1 cellular context compared by ENCODE assay signal in genomic region chrX:73849054-73849453, GRCh38.
TF ChIP-seq lines count a peak whose summit lies in the region.

No MANE protein-coding gene starts in this region.

TF ChIP-seq in IMR-90, 13 proteins besides CTCF, POLR2A, EP300 and RAD21:
- TF ChIP-seq FOS (IDR thresholded peaks at IDR 0.05; ENCODE audit: low read depth, low read length) (no peak), RCOR1 (IDR thresholded peaks at IDR 0.05; ENCODE audit: insufficient replicate concordance, low read length) (no peak), MAFK (IDR thresholded peaks at IDR 0.05; ENCODE audit: low read depth, low read length) (no peak), USF2 (IDR thresholded peaks at IDR 0.05; ENCODE audit: low read depth, low read length) (no peak), NFE2L2 (IDR thresholded peaks at IDR 0.05; ENCODE audit: low read depth, low read length) (no peak), BHLHE40 (IDR thresholded peaks at IDR 0.05; ENCODE audit: low read depth, low read length) (no peak), MAZ (IDR thresholded peaks at IDR 0.05; ENCODE audit: borderline replicate concordance, low read depth, low read length) (no peak), ELK1 (IDR thresholded peaks at IDR 0.05; ENCODE audit: borderline replicate concordance, low read depth, low read length) (no peak), SMC3 (IDR thresholded peaks at IDR 0.05; ENCODE audit: low read depth, low read length) (no peak)
